In genomic region chr13:113123226-113124150, GRCh38 we compare ENCODE assay signal across 10 cellular contexts. TPM values are rescaled to one million over a fixed set of nuclear protein-coding genes. Genes with fewer than 3 reads are reported as not detected.
A peak's percentile ranks its signal among the peaks of the same experiment; 100 is the strongest.
DNase-seq lines count a peak whose midpoint lies in the region; ATAC-seq and TF ChIP-seq lines count a peak whose summit lies in the region.
"Had no signal": no experiment of that assay in that cellular context is flagged by ENCODE, and none has a peak within 500 bp of the region (broad histone marks: within the 10 kb centered on the region; RNA-seq: fewer than 3 reads in every experiment).

No MANE protein-coding gene starts in this region.

- H3K4ac ChIP-seq in neuronal stem cell (ENCODE audit: low read length), result peak overlapping the region; percentile 30

- H3K4me2 ChIP-seq in Karpas-422 (ENCODE audit: low read depth, low read length, poor library complexity, severe bottlenecking) (no peak overlapping the region), neuronal stem cell (ENCODE audit: insufficient read depth, low read length, poor library complexity, severe bottlenecking) (no peak overlapping the region)

- H4K91ac ChIP-seq in neuronal stem cell (ENCODE audit: low read depth, low read length, poor library complexity), result no peak overlapping the region

- H3K4me1 ChIP-seq in Karpas-422 (ENCODE audit: low read length) (no peaks in the 10 kb centered on the region), neuronal stem cell (ENCODE audit: control insufficient read depth in 2 of 2, insufficient read depth in 1 of 2, low read depth in 1 of 2, low read length in 2 of 2) (peaks cover 9 to 11% of the 10 kb centered on the region in 2 donors)
- H3K4me1 ChIP-seq: gastrocnemius medialis had no signal

- H3K27me3 ChIP-seq in Karpas-422 (ENCODE audit: low read length) (no peaks in the 10 kb centered on the region), neuronal stem cell (ENCODE audit: control insufficient read depth in 3 of 3, insufficient read depth in 3 of 3, low read depth in 1 of 3, low read length in 3 of 3) (peaks cover 0 to 9% (median 0%) of the 10 kb centered on the region in 3 experiments)
- H3K27me3 ChIP-seq: gastrocnemius medialis had no signal

- H3K23ac ChIP-seq in neuronal stem cell (ENCODE audit: low read depth, low read length, poor library complexity), result peak overlapping the region; percentile 61

- no peak overlapping the region for H3K27ac ChIP-seq in Karpas-422 (ENCODE audit: low read length)
- H3K27ac ChIP-seq in neuronal stem cell (replicated peaks; ENCODE audit: low read length), result no peak overlapping the region

- H2BK5ac ChIP-seq in neuronal stem cell (ENCODE audit: low read length), result peak overlapping the region; percentile 63

- H2BK120ac ChIP-seq in neuronal stem cell (ENCODE audit: low read depth, low read length), result peak overlapping the region; percentile 13

- H2AFZ ChIP-seq in Karpas-422 (ENCODE audit: low read length) (no peak overlapping the region), neuronal stem cell (ENCODE audit: low read length) (peak overlapping the region; percentile 81)

- peak overlapping the region; percentile 20 for H2AK5ac ChIP-seq in neuronal stem cell (ENCODE audit: low read depth, low read length)

- H3K18ac ChIP-seq in neuronal stem cell (ENCODE audit: low read length), result peak overlapping the region; percentile 85

- H3K9ac ChIP-seq in Karpas-422 (ENCODE audit: low read length) (no peak overlapping the region), neuronal stem cell (ENCODE audit: low read depth, low read length, poor library complexity) (peak overlapping the region; percentile 53)

- H3K27ac Mint-ChIP-seq in endothelial cell (ENCODE audit: unreplicated experiment), result no peak overlapping the region

- H3K36me3 Mint-ChIP-seq in endothelial cell (ENCODE audit: low read depth, unreplicated experiment), result peaks cover 4% of the 10 kb centered on the region

- H3K4me1 Mint-ChIP-seq in endothelial cell (ENCODE audit: unreplicated experiment), result no peaks in the 10 kb centered on the region

- peaks cover 13% of the 10 kb centered on the region for H3K27me3 Mint-ChIP-seq in endothelial cell (ENCODE audit: unreplicated experiment)

- no peaks in the 10 kb centered on the region for H3K9me3 ChIP-seq in Karpas-422 (ENCODE audit: low read length)
- peaks cover 0 to 4% of the 10 kb centered on the region in 2 donors for H3K9me3 ChIP-seq in neuronal stem cell (replicated peaks in 1 of 2; ENCODE audit: control insufficient read depth in 2 of 2, insufficient read depth in 1 of 2, low read depth in 1 of 2, low read length in 2 of 2)
- H3K9me3 ChIP-seq: gastrocnemius medialis had no signal

- no peaks in the 10 kb centered on the region for H3K9me3 Mint-ChIP-seq in endothelial cell (ENCODE audit: unreplicated experiment)

- ATAC-seq in GM21528 (IDR thresholded peaks at IDR 0.05; ENCODE audit: low FRiP score, unreplicated experiment) (no peak), HG03432 (IDR thresholded peaks at IDR 0.05; ENCODE audit: unreplicated experiment) (no peak)

- no peak for TF ChIP-seq CTCF in endothelial cell (IDR thresholded peaks at IDR 0.05; ENCODE audit: unreplicated experiment)

- H2BK15ac ChIP-seq in neuronal stem cell (ENCODE audit: low read length), result no peak overlapping the region

- no peaks in the 10 kb centered on the region for H3K79me2 ChIP-seq in Karpas-422 (ENCODE audit: low read length)

- no peak overlapping the region for H2BK12ac ChIP-seq in neuronal stem cell (ENCODE audit: low read length)

- no peaks in the 10 kb centered on the region; the same call in 1 of the 2 replicates for H4K20me1 ChIP-seq in Karpas-422 (ENCODE audit: insufficient read depth, low read depth, low read length)

- peak overlapping the region; percentile 11 for H3K14ac ChIP-seq in neuronal stem cell (ENCODE audit: low read length)

- H3K36me3 ChIP-seq in Karpas-422 (ENCODE audit: insufficient read depth, low read length) (no peaks in the 10 kb centered on the region), neuronal stem cell (replicated peaks in 1 of 2; ENCODE audit: control insufficient read depth in 2 of 2, insufficient read depth in 2 of 2, low read length in 2 of 2) (peaks cover 0 to 2% of the 10 kb centered on the region in 2 donors)
- H3K36me3 ChIP-seq: gastrocnemius medialis had no signal

- no CpG with 5 or more reads among the region's 26 CpGs for WGBS in neuronal stem cell (ENCODE audit: extremely low coverage in 2 of 2, insufficient read length in 2 of 2, insufficient replicate concordance in 1 of 2), 2 donors

- H3K9me2 ChIP-seq in Karpas-422 (replicated peaks; ENCODE audit: insufficient read depth, low read length), result no peaks in the 10 kb centered on the region

- H3K79me1 ChIP-seq in neuronal stem cell (ENCODE audit: low read depth, low read length), result no peaks in the 10 kb centered on the region

- no peak overlapping the region for H3K4me3 Mint-ChIP-seq in endothelial cell (ENCODE audit: unreplicated experiment)

- H4K8ac ChIP-seq in neuronal stem cell (ENCODE audit: low read depth, low read length), result no peak overlapping the region

- DNase-seq in D341Med (ENCODE audit: low spot score) (peak; percentile 48), Karpas-422 (peak; percentile 61), endothelial cell (ENCODE audit: low spot score) (peak; percentile 38), neuronal stem cell (ENCODE audit: low spot score) (no peak), NCI-H1930 (lab: John Stamatoyannopoulos, UW) (no peak), NCI-H69 (lab: John Stamatoyannopoulos, UW) (no peak)

- H3K4me3 ChIP-seq in Karpas-422 (ENCODE audit: low read length), result no peak overlapping the region
- H3K4me3 ChIP-seq in neuronal stem cell (ENCODE audit: low read length in 2 of 2), result peak overlapping the region; percentile 22 to 63

RNA-seq across cellular contexts. Expression of gene F10, which starts 0.9 kb away (rescaled TPM):
- not detected in 2 replicates for total RNA-seq in Karpas-422 (2014; rRNA removed; shearing (Covaris generic); ENCODE audit: low replicate concordance)
- 0.23 TPM for total RNA-seq in endothelial cell (ENCODE audit: unreplicated experiment)
- polyA plus RNA-seq in neuronal stem cell (2013, experiment 1 of 2), result 3.9 TPM
- 3.2 TPM for polyA plus RNA-seq in neuronal stem cell (2013, experiment 2 of 2)

RNA-seq across cellular contexts. Expression of gene F7, which starts 17.9 kb away (rescaled TPM):
- not detected in 2 replicates for total RNA-seq in Karpas-422 (2014; rRNA removed; shearing (Covaris generic); ENCODE audit: low replicate concordance)
- not detected for total RNA-seq in endothelial cell (ENCODE audit: unreplicated experiment)
- polyA plus RNA-seq in neuronal stem cell (2013, experiment 1 of 2), result 0.68 TPM
- polyA plus RNA-seq in neuronal stem cell (2013, experiment 2 of 2), result 0.62 TPM
- total RNA-seq: ureter had no signal

RNA-seq across cellular contexts. Expression of gene PROZ, which starts 35.0 kb away (rescaled TPM):
- total RNA-seq in Karpas-422 (2014; rRNA removed; shearing (Covaris generic); ENCODE audit: low replicate concordance), result not detected in 2 replicates
- total RNA-seq in endothelial cell (ENCODE audit: unreplicated experiment), result not detected
- polyA plus RNA-seq in neuronal stem cell (2013, experiment 1 of 2), result 0.13 TPM
- 0.06 TPM for polyA plus RNA-seq in neuronal stem cell (2013, experiment 2 of 2)
- total RNA-seq: gastrocnemius medialis, ureter had no signal

Comparison
In these comparisons a context has a peak if more than half of its experiments do, and no peak if none do; other contexts are left out.
1. DNase-seq: peak in D341Med (single experiment), Karpas-422 (single experiment) and endothelial cell (single experiment); none in neuronal stem cell (single experiment), NCI-H1930 (0 of 2) and NCI-H69 (single experiment).